In genomic region chr17:17122781-17123483, GRCh38 we compare ENCODE assay signal across 29 cellular contexts.
DNase-seq lines count a peak whose midpoint lies in the region; ATAC-seq, FAIRE-seq and TF ChIP-seq lines count a peak whose summit lies in the region.
"Had no signal": no experiment of that assay in that cellular context is flagged by ENCODE, and none has a peak within 500 bp of the region (broad histone marks: within the 10 kb centered on the region; RNA-seq: fewer than 3 reads in every experiment).

No MANE protein-coding gene starts in this region.

- 81 to 88% (median 83%) methylated on average over 10 of the region's 10 CpGs for WGBS in stomach, 5 donors

- peaks cover 2 to 64% of the 10 kb centered on the region in 2 donors for H3K4me1 ChIP-seq in right atrium auricular region
- peaks cover 78% of the 10 kb centered on the region for H3K4me1 ChIP-seq in effector memory CD4-positive, alpha-beta T cell (ENCODE audit: control insufficient read depth, insufficient read depth, low read length, poor library complexity, severe bottlenecking)
- H3K4me1 ChIP-seq in stomach: peaks cover 39 to 89% (median 64%) of the 10 kb centered on the region in 4 donors

- H3K27ac ChIP-seq in right atrium auricular region (no peak overlapping the region), stomach (no peak overlapping the region)
- peak overlapping the region; percentile 14 for H3K27ac ChIP-seq in effector memory CD4-positive, alpha-beta T cell (ENCODE audit: insufficient read depth, low read length, poor library complexity, severe bottlenecking)
- H3K27ac ChIP-seq: body of pancreas, sigmoid colon, thoracic aorta, vagina had no signal

- FAIRE-seq in urothelium cell line (lab: Jason Lieb, UNC): peak; percentile 27
- FAIRE-seq: G401.6 had no signal

- H3K4me3 ChIP-seq in right atrium auricular region (no peak overlapping the region), stomach (no peak overlapping the region)
- no peak overlapping the region for H3K4me3 ChIP-seq in effector memory CD4-positive, alpha-beta T cell (ENCODE audit: insufficient read depth, low read depth, low read length, poor library complexity, severe bottlenecking)
- H3K4me3 ChIP-seq: body of pancreas, heart right ventricle, lung, sigmoid colon, thoracic aorta, vagina had no signal

- H3K27me3 ChIP-seq in right atrium auricular region (no peaks in the 10 kb centered on the region), stomach (no peaks in the 10 kb centered on the region)
- no peaks in the 10 kb centered on the region for H3K27me3 ChIP-seq in effector memory CD4-positive, alpha-beta T cell (replicated peaks; ENCODE audit: control insufficient read depth, insufficient read depth, low read length, poor library complexity, severe bottlenecking)
- H3K27me3 ChIP-seq: body of pancreas, heart right ventricle, sigmoid colon, vagina had no signal

- TF ChIP-seq EP300 in stomach (IDR thresholded peaks at IDR 0.05): no peak

- peaks cover 13% of the 10 kb centered on the region for H3K36me3 ChIP-seq in right atrium auricular region
- H3K36me3 ChIP-seq in effector memory CD4-positive, alpha-beta T cell (ENCODE audit: control insufficient read depth, insufficient read depth, low read length): no peaks in the 10 kb centered on the region
- peaks cover 7 to 17% (median 14%) of the 10 kb centered on the region in 4 donors for H3K36me3 ChIP-seq in stomach
- H3K36me3 ChIP-seq: vagina had no signal

- intact Hi-C loops in Right ventricle myocardium inferior (cut with DNase I): loop anchor here (5.0 kb wide), 1 partner anchor 81 kb away; the partner anchor contains the start of gene MPRIP
- intact Hi-C loops in stomach (cut with DNase I; ENCODE audit: low total_unique reads): no loop called here

- H3K9me3 ChIP-seq in right atrium auricular region (no peaks in the 10 kb centered on the region), stomach (no peaks in the 10 kb centered on the region)
- H3K9me3 ChIP-seq in effector memory CD4-positive, alpha-beta T cell (ENCODE audit: control insufficient read depth, low read length): no peaks in the 10 kb centered on the region
- H3K9me3 ChIP-seq: body of pancreas, heart right ventricle, sigmoid colon, thoracic aorta, vagina had no signal

- DNase-seq in Right ventricle myocardium inferior (ENCODE audit: missing footprints) (peak; percentile 5), right atrium auricular region (ENCODE audit: low spot score) (no peak), NCI-H526 treated with DMSO at 0.1 percent for 48 hours (lab: John Stamatoyannopoulos, UW) (peak; percentile 80), urothelium cell line (ENCODE audit: low spot score) (no peak), stomach (no peak), omental fat pad (ENCODE audit: low spot score) (no peak)
- no peak for DNase-seq in effector memory CD4-positive, alpha-beta T cell
- DNase-seq in activated naive CD4-positive, alpha-beta T cell treated with anti-CD3 and anti-CD28 coated beads, Interleukin-2, amount 50 U/mL, for 16 hours: no peak
- DNase-seq: activated CD4-positive, alpha-beta T cell treated with anti-CD3 and anti-CD28 coated beads for 36 hours; activated CD8-positive, alpha-beta T cell treated with anti-CD3 and anti-CD28 coated beads, Interleukin-2, amount 10 ng/mL, durations not matched to agents 7 days and 5 days; activated gamma-delta T cell; AML-193; body of pancreas; DMS53; effector CD4-positive, alpha-beta T cell; H9; heart right ventricle; kidney glomerular epithelial cell; NCI-H1105 treated with DMSO at 0.1 percent for 48 hours; NCI-H2029; NCI-H2227 treated with DMSO at 0.1 percent for 48 hours; NCI-H748 treated with DMSO at 0.1 percent for 48 hours; sigmoid colon; stimulated activated naive CD4-positive, alpha-beta T cell had no signal

- no peak for TF ChIP-seq CTCF in right atrium auricular region (IDR thresholded peaks at IDR 0.05)
- no peak for TF ChIP-seq CTCF in stomach (IDR thresholded peaks at IDR 0.05)
- TF ChIP-seq CTCF in omental fat pad (IDR thresholded peaks at IDR 0.05): no peak

- no peak for ATAC-seq in Right ventricle myocardium inferior
- no peak for ATAC-seq in omental fat pad (ENCODE audit: low FRiP score)
- ATAC-seq: activated CD4-positive, alpha-beta T cell treated with anti-CD3 and anti-CD28 coated beads for 36 hours; activated CD8-positive, alpha-beta T cell treated with anti-CD3 and anti-CD28 coated beads, Interleukin-2, amount 10 ng/mL, durations not matched to agents 7 days and 5 days; body of pancreas; heart right ventricle; SK-N-SH treated with all-trans-retinoic acid at 6 μM for 48 hours had no signal

- TF ChIP-seq POLR2A in stomach (IDR thresholded peaks at IDR 0.05): no peak

Comparison
In these comparisons a context has a peak if more than half of its experiments do, and no peak if none do; other contexts are left out.
1. DNase-seq: peak in Right ventricle myocardium inferior (single experiment) and NCI-H526 treated with DMSO at 0.1 percent for 48 hours (single experiment); none in right atrium auricular region (single experiment), effector memory CD4-positive, alpha-beta T cell (0 of 3), urothelium cell line (single experiment), activated naive CD4-positive, alpha-beta T cell treated with anti-CD3 and anti-CD28 coated beads, Interleukin-2, amount 50 U/mL, for 16 hours (single experiment), stomach (single experiment) and omental fat pad (single experiment).